1 cellular context compared by ENCODE assay signal in the genomic region with DNA sequence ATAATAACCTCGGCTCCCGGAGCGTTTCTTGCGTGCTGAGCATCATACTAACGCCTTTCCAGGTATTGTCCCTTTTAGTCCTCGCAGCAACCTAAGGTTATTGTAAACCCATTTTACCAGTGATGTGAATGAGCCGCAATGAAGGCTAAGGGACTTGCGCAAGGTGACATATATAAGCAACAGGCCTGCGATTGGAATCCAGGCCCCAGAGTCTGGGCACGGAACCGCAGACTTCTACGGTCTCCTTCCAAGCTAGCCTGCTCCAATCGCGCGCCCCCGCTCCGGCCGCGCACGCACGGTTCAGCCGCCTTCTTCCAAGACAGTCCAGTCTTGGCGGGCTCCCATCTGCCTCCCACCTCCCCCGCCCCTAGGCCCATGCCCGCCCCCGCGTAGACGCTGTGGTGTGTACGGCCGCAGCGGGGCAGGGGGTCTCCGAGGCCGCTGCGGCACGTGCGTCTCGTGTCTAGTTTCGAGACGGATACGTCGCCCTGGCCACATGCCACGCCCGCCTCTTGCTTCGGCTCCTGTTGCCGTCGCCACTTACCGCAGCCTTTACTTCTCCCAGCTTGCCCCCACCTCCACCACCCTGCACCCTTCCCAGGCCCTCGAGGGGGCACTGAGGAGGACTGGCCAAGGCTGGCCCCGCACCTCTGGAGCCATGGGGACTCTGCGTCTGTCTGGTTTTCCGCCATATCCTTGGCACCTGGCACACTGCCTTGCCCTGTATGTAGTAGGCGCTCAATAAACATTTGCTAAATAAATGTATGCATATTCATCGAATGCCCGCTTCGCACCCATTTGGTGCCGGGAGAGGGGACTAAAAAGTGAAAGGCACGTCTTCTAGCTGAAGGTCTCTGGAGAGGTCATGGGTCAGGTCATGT.
TF ChIP-seq lines count a peak whose summit lies in the region.

No MANE protein-coding gene starts in this region.

TF ChIP-seq in HepG2, 621 proteins besides CTCF, POLR2A, EP300 and RAD21 (continued from another document):
- TF ChIP-seq, protein P1, sequence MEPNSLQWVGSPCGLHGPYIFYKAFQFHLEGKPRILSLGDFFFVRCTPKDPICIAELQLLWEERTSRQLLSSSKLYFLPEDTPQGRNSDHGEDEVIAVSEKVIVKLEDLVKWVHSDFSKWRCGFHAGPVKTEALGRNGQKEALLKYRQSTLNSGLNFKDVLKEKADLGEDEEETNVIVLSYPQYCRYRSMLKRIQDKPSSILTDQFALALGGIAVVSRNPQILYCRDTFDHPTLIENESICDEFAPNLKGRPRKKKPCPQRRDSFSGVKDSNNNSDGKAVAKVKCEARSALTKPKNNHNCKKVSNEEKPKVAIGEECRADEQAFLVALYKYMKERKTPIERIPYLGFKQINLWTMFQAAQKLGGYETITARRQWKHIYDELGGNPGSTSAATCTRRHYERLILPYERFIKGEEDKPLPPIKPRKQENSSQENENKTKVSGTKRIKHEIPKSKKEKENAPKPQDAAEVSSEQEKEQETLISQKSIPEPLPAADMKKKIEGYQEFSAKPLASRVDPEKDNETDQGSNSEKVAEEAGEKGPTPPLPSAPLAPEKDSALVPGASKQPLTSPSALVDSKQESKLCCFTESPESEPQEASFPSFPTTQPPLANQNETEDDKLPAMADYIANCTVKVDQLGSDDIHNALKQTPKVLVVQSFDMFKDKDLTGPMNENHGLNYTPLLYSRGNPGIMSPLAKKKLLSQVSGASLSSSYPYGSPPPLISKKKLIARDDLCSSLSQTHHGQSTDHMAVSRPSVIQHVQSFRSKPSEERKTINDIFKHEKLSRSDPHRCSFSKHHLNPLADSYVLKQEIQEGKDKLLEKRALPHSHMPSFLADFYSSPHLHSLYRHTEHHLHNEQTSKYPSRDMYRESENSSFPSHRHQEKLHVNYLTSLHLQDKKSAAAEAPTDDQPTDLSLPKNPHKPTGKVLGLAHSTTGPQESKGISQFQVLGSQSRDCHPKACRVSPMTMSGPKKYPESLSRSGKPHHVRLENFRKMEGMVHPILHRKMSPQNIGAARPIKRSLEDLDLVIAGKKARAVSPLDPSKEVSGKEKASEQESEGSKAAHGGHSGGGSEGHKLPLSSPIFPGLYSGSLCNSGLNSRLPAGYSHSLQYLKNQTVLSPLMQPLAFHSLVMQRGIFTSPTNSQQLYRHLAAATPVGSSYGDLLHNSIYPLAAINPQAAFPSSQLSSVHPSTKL (CRISPR knock-in tag; IDR thresholded peaks at IDR 0.05), result no peak
- peak; percentile 19; the same call in 1 of the 2 replicates for TF ChIP-seq HOXA3 (CRISPR knock-in tag; IDR thresholded peaks at IDR 0.05)
- TF ChIP-seq, protein P2, sequence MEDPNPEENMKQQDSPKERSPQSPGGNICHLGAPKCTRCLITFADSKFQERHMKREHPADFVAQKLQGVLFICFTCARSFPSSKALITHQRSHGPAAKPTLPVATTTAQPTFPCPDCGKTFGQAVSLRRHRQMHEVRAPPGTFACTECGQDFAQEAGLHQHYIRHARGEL (CRISPR knock-in tag; IDR thresholded peaks at IDR 0.05), result 0 out of 2 replicates have a peak, but pooled peaks have one; percentile 47
- no peak for TF ChIP-seq ZNF678 (CRISPR knock-in tag; IDR thresholded peaks at IDR 0.05)
- TF ChIP-seq, protein P3, sequence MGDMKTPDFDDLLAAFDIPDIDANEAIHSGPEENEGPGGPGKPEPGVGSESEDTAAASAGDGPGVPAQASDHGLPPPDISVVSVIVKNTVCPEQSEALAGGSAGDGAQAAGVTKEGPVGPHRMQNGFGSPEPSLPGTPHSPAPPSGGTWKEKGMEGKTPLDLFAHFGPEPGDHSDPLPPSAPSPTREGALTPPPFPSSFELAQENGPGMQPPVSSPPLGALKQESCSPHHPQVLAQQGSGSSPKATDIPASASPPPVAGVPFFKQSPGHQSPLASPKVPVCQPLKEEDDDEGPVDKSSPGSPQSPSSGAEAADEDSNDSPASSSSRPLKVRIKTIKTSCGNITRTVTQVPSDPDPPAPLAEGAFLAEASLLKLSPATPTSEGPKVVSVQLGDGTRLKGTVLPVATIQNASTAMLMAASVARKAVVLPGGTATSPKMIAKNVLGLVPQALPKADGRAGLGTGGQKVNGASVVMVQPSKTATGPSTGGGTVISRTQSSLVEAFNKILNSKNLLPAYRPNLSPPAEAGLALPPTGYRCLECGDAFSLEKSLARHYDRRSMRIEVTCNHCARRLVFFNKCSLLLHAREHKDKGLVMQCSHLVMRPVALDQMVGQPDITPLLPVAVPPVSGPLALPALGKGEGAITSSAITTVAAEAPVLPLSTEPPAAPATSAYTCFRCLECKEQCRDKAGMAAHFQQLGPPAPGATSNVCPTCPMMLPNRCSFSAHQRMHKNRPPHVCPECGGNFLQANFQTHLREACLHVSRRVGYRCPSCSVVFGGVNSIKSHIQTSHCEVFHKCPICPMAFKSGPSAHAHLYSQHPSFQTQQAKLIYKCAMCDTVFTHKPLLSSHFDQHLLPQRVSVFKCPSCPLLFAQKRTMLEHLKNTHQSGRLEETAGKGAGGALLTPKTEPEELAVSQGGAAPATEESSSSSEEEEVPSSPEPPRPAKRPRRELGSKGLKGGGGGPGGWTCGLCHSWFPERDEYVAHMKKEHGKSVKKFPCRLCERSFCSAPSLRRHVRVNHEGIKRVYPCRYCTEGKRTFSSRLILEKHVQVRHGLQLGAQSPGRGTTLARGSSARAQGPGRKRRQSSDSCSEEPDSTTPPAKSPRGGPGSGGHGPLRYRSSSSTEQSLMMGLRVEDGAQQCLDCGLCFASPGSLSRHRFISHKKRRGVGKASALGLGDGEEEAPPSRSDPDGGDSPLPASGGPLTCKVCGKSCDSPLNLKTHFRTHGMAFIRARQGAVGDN (CRISPR knock-in tag; IDR thresholded peaks at IDR 0.05), result peak; percentile 48; the same call in 1 of the 2 replicates
- TF ChIP-seq, protein P4, sequence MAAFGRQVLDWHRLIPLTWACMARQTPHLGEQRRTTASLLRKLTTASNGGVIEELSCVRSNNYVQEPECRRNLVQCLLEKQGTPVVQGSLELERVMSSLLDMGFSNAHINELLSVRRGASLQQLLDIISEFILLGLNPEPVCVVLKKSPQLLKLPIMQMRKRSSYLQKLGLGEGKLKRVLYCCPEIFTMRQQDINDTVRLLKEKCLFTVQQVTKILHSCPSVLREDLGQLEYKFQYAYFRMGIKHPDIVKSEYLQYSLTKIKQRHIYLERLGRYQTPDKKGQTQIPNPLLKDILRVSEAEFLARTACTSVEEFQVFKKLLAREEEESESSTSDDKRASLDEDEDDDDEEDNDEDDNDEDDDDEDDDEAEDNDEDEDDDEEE (CRISPR knock-in tag; IDR thresholded peaks at IDR 0.05), result 0 out of 2 replicates have a peak, but pooled peaks have one; percentile 39
